13 cellular contexts compared by ENCODE assay signal in the genomic region with DNA sequence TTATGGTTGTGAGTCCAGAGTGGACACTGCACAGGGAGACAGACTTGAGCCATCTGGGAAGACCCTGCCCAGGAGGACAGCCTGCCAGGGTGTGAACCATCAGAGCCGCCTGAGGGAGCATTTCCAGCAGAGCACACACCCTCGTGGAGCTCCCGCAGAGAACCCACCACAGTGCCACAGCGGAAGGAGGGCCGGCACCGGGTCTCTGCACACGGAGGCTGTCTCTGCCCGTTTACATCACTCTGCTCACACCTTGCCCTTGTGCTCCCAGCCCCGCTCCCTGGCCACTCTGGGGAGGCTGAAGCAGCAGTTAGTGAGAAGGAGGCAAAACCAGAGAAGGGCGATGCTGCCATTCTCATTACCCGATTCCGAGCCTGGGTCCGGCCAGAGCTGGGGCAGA.
DNase-seq lines count a peak whose midpoint lies in the region; ATAC-seq and TF ChIP-seq lines count a peak whose summit lies in the region.
"Had no signal": no experiment of that assay in that cellular context is flagged by ENCODE, and none has a peak within 500 bp of the region (broad histone marks: within the 10 kb centered on the region; RNA-seq: fewer than 3 reads in every experiment).

No MANE protein-coding gene starts in this region.

- peak overlapping the region; percentile 80; the same call in 1 of the 2 replicates for H3K27ac ChIP-seq in WERI-Rb-1

- CTCF ChIA-PET in activated CD4-positive, alpha-beta T cell treated with anti-CD3 and anti-CD28 coated beads, Interleukin-2, amount 10 ng/mL, durations not matched to agents 7 days and 5 days (lab: Charles Lee): interaction anchor here (0.9 kb wide), 2 partner anchors 13 to 41 kb away, joined by 3 read pairs; no protein-coding TSS in a partner anchor

- POLR2A ChIA-PET in activated CD4-positive, alpha-beta T cell treated with anti-CD3 and anti-CD28 coated beads, Interleukin-2, amount 10 ng/mL, durations not matched to agents 7 days and 5 days (lab: Charles Lee): no interaction called here

- peak overlapping the region; percentile 50 to 63 (median 57) for H3K27ac Mint-ChIP-seq in nephron
- H3K27ac Mint-ChIP-seq in stimulated activated effector memory CD8-positive, alpha-beta T cell treated with anti-CD3 and anti-CD28 coated beads, Interleukin-12 subunit alpha, Interleukin-12 subunit beta, amount 100 ng/mL, for 72 hours: peak overlapping the region; percentile 3
- no peak overlapping the region for H3K27ac Mint-ChIP-seq in activated CD4-positive, alpha-beta T cell treated with anti-CD3 and anti-CD28 coated beads, Interleukin-2, amount 10 ng/mL, durations not matched to agents 7 days and 5 days
- H3K27ac Mint-ChIP-seq: CD8-positive, alpha-beta T cell had no signal

- H3K36me3 Mint-ChIP-seq in nephron (ENCODE audit: low read depth): no peaks in the 10 kb centered on the region
- no peaks in the 10 kb centered on the region for H3K36me3 Mint-ChIP-seq in stimulated activated effector memory CD8-positive, alpha-beta T cell treated with anti-CD3 and anti-CD28 coated beads, Interleukin-12 subunit alpha, Interleukin-12 subunit beta, amount 100 ng/mL, for 72 hours
- H3K36me3 Mint-ChIP-seq in activated CD4-positive, alpha-beta T cell treated with anti-CD3 and anti-CD28 coated beads, Interleukin-2, amount 10 ng/mL, durations not matched to agents 7 days and 5 days (ENCODE audit: low read depth): no peaks in the 10 kb centered on the region
- H3K36me3 Mint-ChIP-seq: CD14-positive monocyte had no signal

- TF ChIP-seq CTCF in WERI-Rb-1 (IDR thresholded peaks at IDR 0.05; ENCODE audit: low read depth, low read length) (no peak), nephron (IDR thresholded peaks at IDR 0.05; ENCODE audit: unreplicated experiment in 3 of 3) (no peak)

- H3K27me3 Mint-ChIP-seq in nephron (ENCODE audit: low read depth): peaks cover 24% of the 10 kb centered on the region
- no peaks in the 10 kb centered on the region for H3K27me3 Mint-ChIP-seq in activated CD4-positive, alpha-beta T cell treated with anti-CD3 and anti-CD28 coated beads, Interleukin-2, amount 10 ng/mL, durations not matched to agents 7 days and 5 days

- H3K9me3 ChIP-seq in WERI-Rb-1 (ENCODE audit: severe bottlenecking): no peaks in the 10 kb centered on the region

- DNase-seq in NCI-H345 (lab: John Stamatoyannopoulos, UW) (peak; percentile 72), WERI-Rb-1 (no peak), HK-2 (ENCODE audit: unreplicated experiment) (no peak), A172 (ENCODE audit: low spot score) (no peak)
- DNase-seq in stimulated activated effector memory CD8-positive, alpha-beta T cell treated with anti-CD3 and anti-CD28 coated beads, Interleukin-12 subunit alpha, Interleukin-12 subunit beta, amount 100 ng/mL, for 72 hours (ENCODE audit: low spot score in 2 of 2): no peak
- DNase-seq in activated CD4-positive, alpha-beta T cell treated with anti-CD3 and anti-CD28 coated beads, Interleukin-2, amount 10 ng/mL, durations not matched to agents 7 days and 5 days: no peak
- DNase-seq: CD8-positive, alpha-beta T cell; COR-L47; DND-41; GDM1 had no signal

- H3K36me3 ChIP-seq in WERI-Rb-1: no peaks in the 10 kb centered on the region

- ATAC-seq in stimulated activated effector memory CD8-positive, alpha-beta T cell treated with anti-CD3 and anti-CD28 coated beads, Interleukin-12 subunit alpha, Interleukin-12 subunit beta, amount 100 ng/mL, for 72 hours: peak; percentile 3
- ATAC-seq: CD8-positive, alpha-beta T cell; HCT116 had no signal

- H3K9me3 Mint-ChIP-seq in nephron: no peaks in the 10 kb centered on the region
- no peaks in the 10 kb centered on the region for H3K9me3 Mint-ChIP-seq in stimulated activated effector memory CD8-positive, alpha-beta T cell treated with anti-CD3 and anti-CD28 coated beads, Interleukin-12 subunit alpha, Interleukin-12 subunit beta, amount 100 ng/mL, for 72 hours
- H3K9me3 Mint-ChIP-seq in activated CD4-positive, alpha-beta T cell treated with anti-CD3 and anti-CD28 coated beads, Interleukin-2, amount 10 ng/mL, durations not matched to agents 7 days and 5 days: no peaks in the 10 kb centered on the region
- H3K9me3 Mint-ChIP-seq: CD8-positive, alpha-beta T cell had no signal

- no peak overlapping the region for H3K4me3 Mint-ChIP-seq in nephron
- H3K4me3 Mint-ChIP-seq in stimulated activated effector memory CD8-positive, alpha-beta T cell treated with anti-CD3 and anti-CD28 coated beads, Interleukin-12 subunit alpha, Interleukin-12 subunit beta, amount 100 ng/mL, for 72 hours: no peak overlapping the region
- H3K4me3 Mint-ChIP-seq in activated CD4-positive, alpha-beta T cell treated with anti-CD3 and anti-CD28 coated beads, Interleukin-2, amount 10 ng/mL, durations not matched to agents 7 days and 5 days: no peak overlapping the region
- H3K4me3 Mint-ChIP-seq: CD14-positive monocyte; CD8-positive, alpha-beta T cell had no signal

- no peak overlapping the region for H3K4me3 ChIP-seq in WERI-Rb-1 (ENCODE audit: low read depth, low read length)

- no peaks in the 10 kb centered on the region for H3K27me3 ChIP-seq in WERI-Rb-1 (ENCODE audit: insufficient read depth, low read depth, severe bottlenecking)

- H3K4me1 Mint-ChIP-seq in nephron: peaks cover 85% of the 10 kb centered on the region
- no peaks in the 10 kb centered on the region for H3K4me1 Mint-ChIP-seq in stimulated activated effector memory CD8-positive, alpha-beta T cell treated with anti-CD3 and anti-CD28 coated beads, Interleukin-12 subunit alpha, Interleukin-12 subunit beta, amount 100 ng/mL, for 72 hours
- peaks cover 16% of the 10 kb centered on the region for H3K4me1 Mint-ChIP-seq in activated CD4-positive, alpha-beta T cell treated with anti-CD3 and anti-CD28 coated beads, Interleukin-2, amount 10 ng/mL, durations not matched to agents 7 days and 5 days
